Comparison of ENCODE assay signal across 13 cellular contexts in the genomic region with DNA sequence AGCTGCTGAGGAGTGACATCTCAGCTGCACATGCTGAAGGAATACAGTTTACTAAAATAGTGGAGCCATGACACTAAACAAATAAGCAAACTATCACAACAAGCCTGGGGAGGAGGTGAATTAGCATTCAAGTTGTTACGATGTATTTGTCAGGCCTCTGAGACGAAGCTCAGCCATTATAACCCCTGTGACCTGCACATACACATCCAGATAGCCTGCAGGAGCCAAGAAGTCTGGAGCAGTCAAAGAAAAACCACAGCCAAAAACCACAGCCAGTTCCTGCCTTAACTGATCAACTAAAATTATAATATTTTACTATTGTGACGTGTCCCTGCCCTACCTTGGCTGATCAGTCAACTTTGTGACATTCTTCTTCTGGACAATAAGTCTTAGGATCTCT.
DNase-seq lines count a peak whose midpoint lies in the region; ATAC-seq lines count a peak whose summit lies in the region.
"Had no signal": no experiment of that assay in that cellular context is flagged by ENCODE, and none has a peak within 500 bp of the region (broad histone marks: within the 10 kb centered on the region; RNA-seq: fewer than 3 reads in every experiment).

No MANE protein-coding gene starts in this region.

- ATAC-seq in GM18502 (IDR thresholded peaks at IDR 0.05; ENCODE audit: poor library complexity, unreplicated experiment): peak; percentile 46
- peak; percentile 66 for ATAC-seq in HG03097 (IDR thresholded peaks at IDR 0.05; ENCODE audit: low FRiP score, unreplicated experiment)
- ATAC-seq: activated T-cell treated with anti-CD3 and anti-CD28 coated beads, Interleukin-2, amount 50 U/mL, for 72 hours; foreskin keratinocyte; left lung had no signal

- H3K27me3 ChIP-seq in H7 (ENCODE audit: control insufficient read depth, insufficient read depth, low read length): no peaks in the 10 kb centered on the region
- H3K27me3 ChIP-seq: foreskin keratinocyte, left lung had no signal

- no peak overlapping the region for H3K4me3 ChIP-seq in H7 (ENCODE audit: insufficient read depth, low read depth, low read length)
- H3K4me3 ChIP-seq: left lung had no signal

- H3K36me3 ChIP-seq in H7 (replicated peaks; ENCODE audit: control insufficient read depth, insufficient read depth, low read length): no peaks in the 10 kb centered on the region

- DNase-seq in RPMI7951 (ENCODE audit: low read depth): peak; percentile 69
- peak; percentile 54 for DNase-seq in glomerular visceral epithelial cell (ENCODE audit: extremely low spot score)
- no peak for DNase-seq in NCI-H446 (lab: John Stamatoyannopoulos, UW)
- no peak for DNase-seq in hippocampal formation (lab: John Stamatoyannopoulos, UW)
- DNase-seq in putamen (ENCODE audit: low spot score): no peak
- no peak for DNase-seq in H7
- DNase-seq: activated T-cell treated with anti-CD3 and anti-CD28 coated beads, Interleukin-2, amount 50 U/mL, for 72 hours; foreskin keratinocyte; left lung; NCI-H524 treated with DMSO at 0.1 percent for 48 hours; stimulated activated CD4-positive, alpha-beta T cell treated with anti-CD3 and anti-CD28 coated beads, Interleukin-4, amount 100 ng/mL, for 1 hour had no signal

Comparison
In these comparisons a context has a peak if more than half of its experiments do, and no peak if none do; other contexts are left out.
1. DNase-seq: peak in RPMI7951 (single experiment) and glomerular visceral epithelial cell (single experiment); none in NCI-H446 (0 of 2), hippocampal formation (0 of 2), putamen (single experiment) and H7 (single experiment).